27 cellular contexts compared by ENCODE assay signal in genomic region chr5:51416149-51416548, GRCh38. TPM values are rescaled to one million over a fixed set of nuclear protein-coding genes. Genes with fewer than 3 reads are reported as not detected.
DNase-seq lines count a peak whose midpoint lies in the region; ATAC-seq, FAIRE-seq and TF ChIP-seq lines count a peak whose summit lies in the region.
"Had no signal": no experiment of that assay in that cellular context is flagged by ENCODE, and none has a peak within 500 bp of the region (broad histone marks: within the 10 kb centered on the region; RNA-seq: fewer than 3 reads in every experiment).

No MANE protein-coding gene starts in this region.

- ATAC-seq in HepG2 (no peak), right lobe of liver (no peak)
- ATAC-seq: stimulated activated naive CD8-positive, alpha-beta T cell treated with anti-CD3 and anti-CD28 coated beads, Interleukin-15, Interleukin-2, amounts not matched to agents 100 U/mL and 50 U/mL, for 24 hours had no signal

- 19% methylated on average over 3 of the region's 3 CpGs for WGBS in HepG2 (ENCODE audit: low lambda C conversion rate)
- WGBS in right lobe of liver (ENCODE audit: insufficient coverage, low coverage, low lambda C conversion rate, missing lambda C conversion rate): 66% methylated on average over 3 of the region's 3 CpGs

- no peak overlapping the region for H2AFZ ChIP-seq in HepG2 (ENCODE audit: low read length)

- no peak overlapping the region for H3K27ac Mint-ChIP-seq in type B pancreatic cell
- H3K27ac Mint-ChIP-seq: activated B cell treated with CpG ODN at 0.5 μM for 24 hours; activated naive CD8-positive, alpha-beta T cell; activated T-helper 2 cell treated with anti-CD3 and anti-CD28 coated beads, Interferon-gamma antibody, Interleukin-2, Interleukin-4, amounts not matched to agents 10 μg/mL and 5 μg/mL and 100 μg/mL, durations not matched to agents 14 hours and 24 hours and 36 hours; CD4-positive, CD25-positive, alpha-beta regulatory T cell had no signal

- POLR2A ChIA-PET in HepG2 (lab: Yijun Ruan, JAX) (no interaction called here), RWPE1 (lab: Yijun Ruan, JAX; ENCODE audit: low non-redundant PET) (no interaction called here)

- no peaks in the 10 kb centered on the region for H3K79me2 ChIP-seq in HepG2 (ENCODE audit: insufficient read depth, low read length)

- CTCF ChIA-PET in HepG2 (lab: Yijun Ruan, JAX; ENCODE audit: low intra/inter-chr PET ratio, low total read pairs): no interaction called here
- CTCF ChIA-PET in RWPE1 (lab: Yijun Ruan, JAX): interaction anchor here (0.5 to 0.6 kb wide), 3 partner anchors 9 to 123 kb away, joined by 3 to 4 read pairs (median 3); no protein-coding TSS in a partner anchor

- no peak for FAIRE-seq in HepG2 (lab: Jason Lieb, UNC)
- FAIRE-seq: H1 had no signal

- peaks cover 27% of the 10 kb centered on the region for H3K27me3 Mint-ChIP-seq in type B pancreatic cell
- H3K27me3 Mint-ChIP-seq: activated B cell treated with CpG ODN at 0.5 μM for 24 hours; activated naive CD8-positive, alpha-beta T cell; CD4-positive, CD25-positive, alpha-beta regulatory T cell had no signal

- DNase-seq in HepG2 (ENCODE audit: low spot score) (no peak), right lobe of liver (no peak), RWPE1 (ENCODE audit: low spot score) (no peak), type B pancreatic cell (ENCODE audit: extremely low spot score, unreplicated experiment) (no peak), GM03348 (ENCODE audit: low spot score) (no peak), globus pallidus (ENCODE audit: low spot score) (no peak), foreskin melanocyte (no peak)
- DNase-seq: activated B cell treated with CpG ODN at 0.5 μM for 24 hours; activated CD4-positive, alpha-beta T cell treated with anti-CD3 and anti-CD28 coated beads, Interleukin-2, amount 50 U/mL, for 48 hours; activated CD8-positive, alpha-beta memory T cell treated with anti-CD3 and anti-CD28 coated beads, Interleukin-2, amount 50 U/mL, for 4 hours; caudate nucleus; CD4-positive, CD25-positive, alpha-beta regulatory T cell; dermis blood vessel endothelial cell; GF-D8; head of caudate nucleus; NCI-H1105; NCI-H2029 treated with DMSO at 0.1 percent for 48 hours; sigmoid colon; stimulated activated naive CD8-positive, alpha-beta T cell treated with anti-CD3 and anti-CD28 coated beads, Interleukin-15, Interleukin-2, amounts not matched to agents 100 U/mL and 50 U/mL, for 24 hours; SW 1271 had no signal

- no peaks in the 10 kb centered on the region for H4K20me1 ChIP-seq in HepG2 (ENCODE audit: insufficient read depth, low read length)

- H3K9ac ChIP-seq in HepG2 (ENCODE audit: insufficient read depth, low read depth, low read length): no peak overlapping the region

- H3K36me3 ChIP-seq in HepG2 (replicated peaks in 1 of 2; ENCODE audit: control insufficient read depth in 1 of 2, insufficient read depth in 2 of 2, low read length in 2 of 2): no peaks in the 10 kb centered on the region
- no peaks in the 10 kb centered on the region for H3K36me3 ChIP-seq in right lobe of liver
- H3K36me3 ChIP-seq: ascending aorta, sigmoid colon had no signal

- no peaks in the 10 kb centered on the region for H3K36me3 Mint-ChIP-seq in type B pancreatic cell
- H3K36me3 Mint-ChIP-seq: activated naive CD8-positive, alpha-beta T cell; CD4-positive, CD25-positive, alpha-beta regulatory T cell had no signal

- BruUV-seq in HepG2 (replicated peaks; lab: Mats Ljungman, UMichigan): no TSS peak

- no peaks in the 10 kb centered on the region for H3K27me3 ChIP-seq in HepG2 (ENCODE audit: control insufficient read depth in 1 of 2, insufficient read depth in 2 of 2, low read length in 2 of 2)
- no peaks in the 10 kb centered on the region for H3K27me3 ChIP-seq in right lobe of liver
- H3K27me3 ChIP-seq: ascending aorta, sigmoid colon had no signal

- no peak overlapping the region for H3K27ac ChIP-seq in HepG2 (ENCODE audit: extremely low read length, insufficient read depth, low read length)
- no peak overlapping the region for H3K27ac ChIP-seq in right lobe of liver
- H3K27ac ChIP-seq in RWPE1: no peak overlapping the region
- H3K27ac ChIP-seq: ascending aorta, sigmoid colon had no signal

- TF ChIP-seq POLR2A in HepG2 (IDR thresholded peaks at IDR 0.05; ENCODE audit: insufficient read depth in 1 of 2, low read depth in 2 of 2, low read length in 2 of 2) (no peak), right lobe of liver (IDR thresholded peaks at IDR 0.05) (no peak)

- H3K4me3 ChIP-seq in HepG2 (replicated peaks in 1 of 3; ENCODE audit: insufficient read depth in 1 of 3, low read depth in 2 of 3, low read length in 3 of 3): no peak overlapping the region
- no peak overlapping the region for H3K4me3 ChIP-seq in right lobe of liver
- H3K4me3 ChIP-seq: ascending aorta, sigmoid colon had no signal

- H3K4me3 Mint-ChIP-seq in type B pancreatic cell: no peak overlapping the region
- H3K4me3 Mint-ChIP-seq: activated B cell treated with CpG ODN at 0.5 μM for 24 hours; activated naive CD8-positive, alpha-beta T cell; CD4-positive, CD25-positive, alpha-beta regulatory T cell had no signal

- H3K9me3 ChIP-seq in HepG2 (ENCODE audit: low read length) (no peaks in the 10 kb centered on the region), right lobe of liver (no peaks in the 10 kb centered on the region)
- H3K9me3 ChIP-seq: ascending aorta, sigmoid colon had no signal

- no peaks in the 10 kb centered on the region for H3K9me3 Mint-ChIP-seq in type B pancreatic cell
- H3K9me3 Mint-ChIP-seq: activated B cell treated with CpG ODN at 0.5 μM for 24 hours; activated T-helper 2 cell treated with anti-CD3 and anti-CD28 coated beads, Interferon-gamma antibody, Interleukin-2, Interleukin-4, amounts not matched to agents 10 μg/mL and 5 μg/mL and 100 μg/mL, durations not matched to agents 14 hours and 24 hours and 36 hours had no signal

- peaks cover 7% of the 10 kb centered on the region for H3K4me1 Mint-ChIP-seq in type B pancreatic cell (ENCODE audit: unreplicated experiment)
- H3K4me1 Mint-ChIP-seq: activated B cell treated with CpG ODN at 0.5 μM for 24 hours; CD4-positive, CD25-positive, alpha-beta regulatory T cell had no signal

- H3K4me2 ChIP-seq in HepG2 (ENCODE audit: low read depth, low read length): no peak overlapping the region

- no peak for TF ChIP-seq RAD21 in HepG2 (CRISPR knock-in tag; IDR thresholded peaks at IDR 0.05)

- intact Hi-C loops in HepG2 (cut with micrococcal nuclease; ENCODE audit: unreplicated experiment) (no loop called here), right lobe of liver (cut with DNase I) (no loop called here)

- TF ChIP-seq EP300 in HepG2 (IDR thresholded peaks at IDR 0.05; ENCODE audit: low read depth in 2 of 2, low read length in 2 of 2) (no peak), HepG2 (CRISPR knock-in tag; IDR thresholded peaks at IDR 0.05; ENCODE audit: borderline replicate concordance) (no peak)

- no peaks in the 10 kb centered on the region for H3K4me1 ChIP-seq in HepG2 (ENCODE audit: insufficient read depth, low read length)
- no peaks in the 10 kb centered on the region for H3K4me1 ChIP-seq in right lobe of liver
- H3K4me1 ChIP-seq: ascending aorta, sigmoid colon had no signal

- no peak for TF ChIP-seq CTCF in HepG2 (CRISPR knock-in tag; IDR thresholded peaks at IDR 0.05)
- no peak for TF ChIP-seq CTCF in right lobe of liver (IDR thresholded peaks at IDR 0.05)
- peak; percentile 43 for TF ChIP-seq CTCF in LNCAP (IDR thresholded peaks at IDR 0.05)
- 0 out of 2 replicates have a peak, but pooled peaks have one; percentile 13 for TF ChIP-seq CTCF in RWPE1 (conservative IDR thresholded peaks at IDR 0.05; ENCODE audit: low read depth)
- TF ChIP-seq CTCF in type B pancreatic cell (conservative IDR thresholded peaks at IDR 0.05): peak; percentile 26

- in situ Hi-C loops in HepG2 (cut with HindIII; ENCODE audit: extremely low pct_ligation_motif_present, low pct_unique_long_range_greater_than_20kb): no loop called here

TF ChIP-seq in HepG2, 621 proteins besides CTCF, POLR2A, EP300 and RAD21:
- TF ChIP-seq STAG1 (CRISPR knock-in tag; IDR thresholded peaks at IDR 0.05): peak; percentile 6; the same call in 1 of the 2 replicates
- TF ChIP-seq STAT5B (CRISPR knock-in tag; IDR thresholded peaks at IDR 0.05): no peak
- no peak for TF ChIP-seq EHMT2 (IDR thresholded peaks at IDR 0.05; ENCODE audit: borderline replicate concordance, low read depth, low read length)

RNA-seq across cellular contexts. Expression of gene ISL1, which starts 32.9 kb away (rescaled TPM):
- total RNA-seq in HepG2 (2016; rRNA removed; fragmentation: Illumina TruSeq; extraction: Trizol) (not detected in 2 replicates), right lobe of liver (not detected), type B pancreatic cell (ENCODE audit: low replicate concordance) (31.5 and 39.4 TPM in 2 replicates)
- total RNA-seq in HepG2 (2016; cell fraction: cytosol; rRNA removed; fragmentation: Illumina TruSeq; extraction: Trizol; ENCODE audit: low read depth): not detected in 2 replicates
- not detected in 2 replicates for total RNA-seq in HepG2 (2016; cell fraction: insoluble cytoplasmic fraction; rRNA removed; fragmentation: Illumina TruSeq; extraction: Trizol)
- total RNA-seq in HepG2 (2016; cell fraction: membrane; rRNA removed; fragmentation: Illumina TruSeq; extraction: Trizol): not detected in 2 replicates
- total RNA-seq in HepG2 (2016; cell fraction: nucleus; rRNA removed; fragmentation: Illumina TruSeq; extraction: Trizol): not detected in 2 replicates
- polyA plus RNA-seq in HepG2 (2011; rRNA removed): not detected in 2 replicates
- polyA plus RNA-seq in HepG2 (2011; cell fraction: cytosol; rRNA removed): not detected in 2 replicates
- polyA plus RNA-seq in HepG2 (2011; cell fraction: nucleus; rRNA removed): not detected in 2 replicates
- not detected in 2 replicates for polyA plus RNA-seq in HepG2 (2012)
- polyA plus RNA-seq in HepG2 (2016; cell fraction: cytosol; fragmentation: Illumina TruSeq; extraction: Trizol; ENCODE audit: low read depth): not detected in 2 replicates
- polyA plus RNA-seq in HepG2 (2016; cell fraction: insoluble cytoplasmic fraction; fragmentation: Illumina TruSeq; extraction: Trizol; ENCODE audit: low read depth): not detected in 2 replicates
- polyA plus RNA-seq in HepG2 (2016; cell fraction: membrane; fragmentation: Illumina TruSeq; extraction: Trizol; ENCODE audit: low read depth): not detected in 2 replicates
- not detected in 2 replicates for polyA plus RNA-seq in HepG2 (2016; cell fraction: nucleus; fragmentation: Illumina TruSeq; extraction: Trizol; ENCODE audit: insufficient read depth, low read depth)
- polyA minus RNA-seq in HepG2 (2011; rRNA and poly(A)+ RNA removed; ENCODE audit: low replicate concordance): 0.12 TPM in 1 of 2 replicates, not detected in the other
- polyA minus RNA-seq in HepG2 (2011; cell fraction: cytosol; rRNA and poly(A)+ RNA removed): not detected in 2 replicates
- polyA minus RNA-seq in HepG2 (2011; cell fraction: nucleus; rRNA and poly(A)+ RNA removed): not detected in 2 replicates
- total RNA-seq: activated B cell treated with CpG ODN at 0.5 μM for 24 hours; activated T-helper 2 cell treated with anti-CD3 and anti-CD28 coated beads, Interferon-gamma antibody, Interleukin-2, Interleukin-4, amounts not matched to agents 10 μg/mL and 5 μg/mL and 100 μg/mL, durations not matched to agents 14 hours and 24 hours and 36 hours; ascending aorta; CD4-positive, CD25-positive, alpha-beta regulatory T cell; dermis blood vessel endothelial cell; NCI-H460; posterior vena cava had no signal
- polyA plus RNA-seq: CD4-positive, CD25-positive, alpha-beta regulatory T cell had no signal

Comparison
In these comparisons a context has a peak if more than half of its experiments do, and no peak if none do; other contexts are left out.
1. CTCF ChIP-seq: peak in LNCAP (single experiment), RWPE1 (single experiment) and type B pancreatic cell (single experiment); none in HepG2 (single experiment) and right lobe of liver (0 of 4).
2. RNA of gene ISL1, which starts 32.9 kb away (total RNA-seq): 31.5 to 39.4 TPM in type B pancreatic cell; not detected in HepG2 and not detected in right lobe of liver; every median in the first group is over 10 times any median in the second.